Comparison of ENCODE assay signal across 1 cellular context in the genomic region with DNA sequence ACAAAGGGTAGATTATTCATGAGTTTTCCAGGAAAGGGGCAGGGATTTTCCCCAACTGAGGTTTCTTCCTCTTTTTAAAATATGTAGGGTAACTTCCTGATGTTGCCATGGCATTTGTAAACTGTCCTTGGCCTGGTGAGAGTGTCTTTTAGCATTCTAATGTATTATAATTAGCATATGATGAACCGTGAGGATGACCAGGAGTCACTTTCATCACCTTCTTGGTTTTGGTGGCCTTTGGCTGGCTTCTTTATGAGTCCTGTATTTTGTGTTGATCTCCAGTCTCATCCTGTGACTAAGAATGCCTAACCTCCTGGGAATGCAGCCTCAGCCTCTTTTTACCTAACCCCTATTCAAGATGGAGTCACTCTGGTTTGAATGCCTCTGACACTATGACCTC.
TF ChIP-seq lines count a peak whose summit lies in the region.

No MANE protein-coding gene starts in this region.

TF ChIP-seq in H1, 55 proteins besides CTCF, POLR2A, EP300 and RAD21:
- no peak for TF ChIP-seq RFX5 (IDR thresholded peaks at IDR 0.05; ENCODE audit: borderline replicate concordance, low read depth, low read length)
- TF ChIP-seq, protein P1, sequence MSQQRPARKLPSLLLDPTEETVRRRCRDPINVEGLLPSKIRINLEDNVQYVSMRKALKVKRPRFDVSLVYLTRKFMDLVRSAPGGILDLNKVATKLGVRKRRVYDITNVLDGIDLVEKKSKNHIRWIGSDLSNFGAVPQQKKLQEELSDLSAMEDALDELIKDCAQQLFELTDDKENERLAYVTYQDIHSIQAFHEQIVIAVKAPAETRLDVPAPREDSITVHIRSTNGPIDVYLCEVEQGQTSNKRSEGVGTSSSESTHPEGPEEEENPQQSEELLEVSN (IDR thresholded peaks at IDR 0.05), result no peak
- no peak for TF ChIP-seq ATF2 (IDR thresholded peaks at IDR 0.05; ENCODE audit: low read length)
- no peak for TF ChIP-seq PHF8 (conservative IDR thresholded peaks at IDR 0.05; ENCODE audit: low read depth, low read length)
- TF ChIP-seq, protein P2, sequence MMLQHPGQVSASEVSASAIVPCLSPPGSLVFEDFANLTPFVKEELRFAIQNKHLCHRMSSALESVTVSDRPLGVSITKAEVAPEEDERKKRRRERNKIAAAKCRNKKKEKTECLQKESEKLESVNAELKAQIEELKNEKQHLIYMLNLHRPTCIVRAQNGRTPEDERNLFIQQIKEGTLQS (IDR thresholded peaks at IDR 0.05; ENCODE audit: insufficient read depth, low read depth, low read length), result no peak
- TF ChIP-seq ZNF274 (IDR thresholded peaks at IDR 0.05; ENCODE audit: borderline replicate concordance, extremely low read depth, low read length), result no peak
- TF ChIP-seq POLR2AphosphoS5 (IDR thresholded peaks at IDR 0.05; ENCODE audit: low read depth, low read length), result no peak
- no peak for TF ChIP-seq SRF (IDR thresholded peaks at IDR 0.05; ENCODE audit: low read depth, low read length)
- TF ChIP-seq KDM4A (IDR thresholded peaks at IDR 0.05; ENCODE audit: low read depth, low read length, severe bottlenecking), result no peak
- no peak for TF ChIP-seq SAP30 (IDR thresholded peaks at IDR 0.05; ENCODE audit: insufficient read depth, insufficient replicate concordance, low read length)
TF ChIP-seq in H1: peak in this region for 0.
